ENCODE assay signal across 1 cellular context in the genomic region with DNA sequence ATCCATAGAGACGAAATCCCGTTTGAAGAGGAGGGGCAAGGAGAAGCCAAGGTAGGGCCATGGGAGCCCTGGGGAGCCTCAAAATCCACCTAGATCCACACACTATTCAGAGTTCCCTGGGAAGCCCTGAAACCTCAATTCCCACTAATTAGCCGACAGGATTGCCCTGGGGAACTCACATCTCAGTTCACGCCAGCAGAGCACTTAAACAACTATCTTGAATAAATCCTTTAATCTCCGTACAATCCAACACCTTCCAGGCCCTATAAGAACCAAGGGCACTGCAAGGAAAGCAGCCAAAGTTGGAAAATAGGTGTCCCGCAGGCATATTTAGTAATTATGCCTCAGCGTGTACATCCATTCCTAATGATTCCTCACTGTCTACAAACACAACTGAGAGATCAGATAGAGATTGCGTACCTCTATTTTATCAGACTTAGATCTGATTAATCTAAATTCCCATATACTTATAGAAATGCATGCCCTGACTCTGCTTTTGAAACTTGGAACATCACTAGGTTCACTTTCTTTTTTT.
TF ChIP-seq lines count a peak whose summit lies in the region.

No MANE protein-coding gene starts in this region.

TF ChIP-seq in GM23338, 12 proteins besides CTCF, POLR2A, EP300 and RAD21:
- TF ChIP-seq, protein P1, sequence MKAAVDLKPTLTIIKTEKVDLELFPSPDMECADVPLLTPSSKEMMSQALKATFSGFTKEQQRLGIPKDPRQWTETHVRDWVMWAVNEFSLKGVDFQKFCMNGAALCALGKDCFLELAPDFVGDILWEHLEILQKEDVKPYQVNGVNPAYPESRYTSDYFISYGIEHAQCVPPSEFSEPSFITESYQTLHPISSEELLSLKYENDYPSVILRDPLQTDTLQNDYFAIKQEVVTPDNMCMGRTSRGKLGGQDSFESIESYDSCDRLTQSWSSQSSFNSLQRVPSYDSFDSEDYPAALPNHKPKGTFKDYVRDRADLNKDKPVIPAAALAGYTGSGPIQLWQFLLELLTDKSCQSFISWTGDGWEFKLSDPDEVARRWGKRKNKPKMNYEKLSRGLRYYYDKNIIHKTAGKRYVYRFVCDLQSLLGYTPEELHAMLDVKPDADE (IDR thresholded peaks at IDR 0.05): no peak
- TF ChIP-seq STAT1 (IDR thresholded peaks at IDR 0.05; ENCODE audit: unreplicated experiment) (no peak), EZH2phosphoT487 (IDR thresholded peaks at IDR 0.05; ENCODE audit: unreplicated experiment) (no peak), NANOG (IDR thresholded peaks at IDR 0.05; ENCODE audit: borderline replicate concordance) (no peak), ZNF331 (CRISPR knock-in tag; IDR thresholded peaks at IDR 0.05; ENCODE audit: low read depth) (no peak), ZNF114 (CRISPR knock-in tag; IDR thresholded peaks at IDR 0.05) (no peak), JUNB (IDR thresholded peaks at IDR 0.05; ENCODE audit: unreplicated experiment) (no peak), CREB1 (CRISPR knock-in tag; IDR thresholded peaks at IDR 0.05; ENCODE audit: low read depth) (no peak), EZH2 (IDR thresholded peaks at IDR 0.05; ENCODE audit: low read depth, unreplicated experiment) (no peak), POLR2AphosphoS5 (IDR thresholded peaks at IDR 0.05; ENCODE audit: low read depth) (no peak)
- TF ChIP-seq, protein P2, sequence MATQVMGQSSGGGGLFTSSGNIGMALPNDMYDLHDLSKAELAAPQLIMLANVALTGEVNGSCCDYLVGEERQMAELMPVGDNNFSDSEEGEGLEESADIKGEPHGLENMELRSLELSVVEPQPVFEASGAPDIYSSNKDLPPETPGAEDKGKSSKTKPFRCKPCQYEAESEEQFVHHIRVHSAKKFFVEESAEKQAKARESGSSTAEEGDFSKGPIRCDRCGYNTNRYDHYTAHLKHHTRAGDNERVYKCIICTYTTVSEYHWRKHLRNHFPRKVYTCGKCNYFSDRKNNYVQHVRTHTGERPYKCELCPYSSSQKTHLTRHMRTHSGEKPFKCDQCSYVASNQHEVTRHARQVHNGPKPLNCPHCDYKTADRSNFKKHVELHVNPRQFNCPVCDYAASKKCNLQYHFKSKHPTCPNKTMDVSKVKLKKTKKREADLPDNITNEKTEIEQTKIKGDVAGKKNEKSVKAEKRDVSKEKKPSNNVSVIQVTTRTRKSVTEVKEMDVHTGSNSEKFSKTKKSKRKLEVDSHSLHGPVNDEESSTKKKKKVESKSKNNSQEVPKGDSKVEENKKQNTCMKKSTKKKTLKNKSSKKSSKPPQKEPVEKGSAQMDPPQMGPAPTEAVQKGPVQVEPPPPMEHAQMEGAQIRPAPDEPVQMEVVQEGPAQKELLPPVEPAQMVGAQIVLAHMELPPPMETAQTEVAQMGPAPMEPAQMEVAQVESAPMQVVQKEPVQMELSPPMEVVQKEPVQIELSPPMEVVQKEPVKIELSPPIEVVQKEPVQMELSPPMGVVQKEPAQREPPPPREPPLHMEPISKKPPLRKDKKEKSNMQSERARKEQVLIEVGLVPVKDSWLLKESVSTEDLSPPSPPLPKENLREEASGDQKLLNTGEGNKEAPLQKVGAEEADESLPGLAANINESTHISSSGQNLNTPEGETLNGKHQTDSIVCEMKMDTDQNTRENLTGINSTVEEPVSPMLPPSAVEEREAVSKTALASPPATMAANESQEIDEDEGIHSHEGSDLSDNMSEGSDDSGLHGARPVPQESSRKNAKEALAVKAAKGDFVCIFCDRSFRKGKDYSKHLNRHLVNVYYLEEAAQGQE (IDR thresholded peaks at IDR 0.05; ENCODE audit: unreplicated experiment): no peak
- TF ChIP-seq, protein P3, sequence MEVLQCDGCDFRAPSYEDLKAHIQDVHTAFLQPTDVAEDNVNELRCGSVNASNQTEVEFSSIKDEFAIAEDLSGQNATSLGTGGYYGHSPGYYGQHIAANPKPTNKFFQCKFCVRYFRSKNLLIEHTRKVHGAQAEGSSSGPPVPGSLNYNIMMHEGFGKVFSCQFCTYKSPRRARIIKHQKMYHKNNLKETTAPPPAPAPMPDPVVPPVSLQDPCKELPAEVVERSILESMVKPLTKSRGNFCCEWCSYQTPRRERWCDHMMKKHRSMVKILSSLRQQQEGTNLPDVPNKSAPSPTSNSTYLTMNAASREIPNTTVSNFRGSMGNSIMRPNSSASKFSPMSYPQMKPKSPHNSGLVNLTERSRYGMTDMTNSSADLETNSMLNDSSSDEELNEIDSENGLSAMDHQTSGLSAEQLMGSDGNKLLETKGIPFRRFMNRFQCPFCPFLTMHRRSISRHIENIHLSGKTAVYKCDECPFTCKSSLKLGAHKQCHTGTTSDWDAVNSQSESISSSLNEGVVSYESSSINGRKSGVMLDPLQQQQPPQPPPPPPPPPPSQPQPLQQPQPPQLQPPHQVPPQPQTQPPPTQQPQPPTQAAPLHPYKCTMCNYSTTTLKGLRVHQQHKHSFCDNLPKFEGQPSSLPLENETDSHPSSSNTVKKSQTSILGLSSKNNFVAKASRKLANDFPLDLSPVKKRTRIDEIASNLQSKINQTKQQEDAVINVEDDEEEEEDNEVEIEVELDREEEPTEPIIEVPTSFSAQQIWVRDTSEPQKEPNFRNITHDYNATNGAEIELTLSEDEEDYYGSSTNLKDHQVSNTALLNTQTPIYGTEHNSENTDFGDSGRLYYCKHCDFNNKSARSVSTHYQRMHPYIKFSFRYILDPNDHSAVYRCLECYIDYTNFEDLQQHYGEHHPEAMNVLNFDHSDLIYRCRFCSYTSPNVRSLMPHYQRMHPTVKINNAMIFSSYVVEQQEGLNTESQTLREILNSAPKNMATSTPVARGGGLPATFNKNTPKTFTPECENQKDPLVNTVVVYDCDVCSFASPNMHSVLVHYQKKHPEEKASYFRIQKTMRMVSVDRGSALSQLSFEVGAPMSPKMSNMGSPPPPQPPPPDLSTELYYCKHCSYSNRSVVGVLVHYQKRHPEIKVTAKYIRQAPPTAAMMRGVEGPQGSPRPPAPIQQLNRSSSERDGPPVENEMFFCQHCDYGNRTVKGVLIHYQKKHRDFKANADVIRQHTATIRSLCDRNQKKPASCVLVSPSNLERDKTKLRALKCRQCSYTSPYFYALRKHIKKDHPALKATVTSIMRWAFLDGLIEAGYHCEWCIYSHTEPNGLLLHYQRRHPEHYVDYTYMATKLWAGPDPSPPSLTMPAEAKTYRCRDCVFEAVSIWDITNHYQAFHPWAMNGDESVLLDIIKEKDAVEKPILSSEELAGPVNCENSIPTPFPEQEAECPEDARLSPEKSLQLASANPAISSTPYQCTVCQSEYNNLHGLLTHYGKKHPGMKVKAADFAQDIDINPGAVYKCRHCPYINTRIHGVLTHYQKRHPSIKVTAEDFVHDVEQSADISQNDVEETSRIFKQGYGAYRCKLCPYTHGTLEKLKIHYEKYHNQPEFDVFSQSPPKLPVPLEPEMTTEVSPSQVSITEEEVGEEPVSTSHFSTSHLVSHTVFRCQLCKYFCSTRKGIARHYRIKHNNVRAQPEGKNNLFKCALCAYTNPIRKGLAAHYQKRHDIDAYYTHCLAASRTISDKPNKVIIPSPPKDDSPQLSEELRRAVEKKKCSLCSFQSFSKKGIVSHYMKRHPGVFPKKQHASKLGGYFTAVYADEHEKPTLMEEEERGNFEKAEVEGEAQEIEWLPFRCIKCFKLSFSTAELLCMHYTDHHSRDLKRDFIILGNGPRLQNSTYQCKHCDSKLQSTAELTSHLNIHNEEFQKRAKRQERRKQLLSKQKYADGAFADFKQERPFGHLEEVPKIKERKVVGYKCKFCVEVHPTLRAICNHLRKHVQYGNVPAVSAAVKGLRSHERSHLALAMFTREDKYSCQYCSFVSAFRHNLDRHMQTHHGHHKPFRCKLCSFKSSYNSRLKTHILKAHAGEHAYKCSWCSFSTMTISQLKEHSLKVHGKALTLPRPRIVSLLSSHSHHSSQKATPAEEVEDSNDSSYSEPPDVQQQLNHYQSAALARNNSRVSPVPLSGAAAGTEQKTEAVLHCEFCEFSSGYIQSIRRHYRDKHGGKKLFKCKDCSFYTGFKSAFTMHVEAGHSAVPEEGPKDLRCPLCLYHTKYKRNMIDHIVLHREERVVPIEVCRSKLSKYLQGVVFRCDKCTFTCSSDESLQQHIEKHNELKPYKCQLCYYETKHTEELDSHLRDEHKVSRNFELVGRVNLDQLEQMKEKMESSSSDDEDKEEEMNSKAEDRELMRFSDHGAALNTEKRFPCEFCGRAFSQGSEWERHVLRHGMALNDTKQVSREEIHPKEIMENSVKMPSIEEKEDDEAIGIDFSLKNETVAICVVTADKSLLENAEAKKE (CRISPR knock-in tag; IDR thresholded peaks at IDR 0.05): no peak
